ENCODE assay signal across 1 cellular context in genomic region chr7:24082826-24083225, GRCh38.
TF ChIP-seq lines count a peak whose summit lies in the region.

No MANE protein-coding gene starts in this region.

TF ChIP-seq in HEK293, 187 proteins besides CTCF, POLR2A, EP300 and RAD21 (continued from another document):
- no peak for TF ChIP-seq ZNF639 (tag by site-specific recombination; IDR thresholded peaks at IDR 0.05)
- TF ChIP-seq ZNF426 (tag by site-specific recombination; IDR thresholded peaks at IDR 0.05), result no peak
- peak; percentile 73 for TF ChIP-seq ZNF585B (tag by site-specific recombination; IDR thresholded peaks at IDR 0.05)
